In the genomic region with DNA sequence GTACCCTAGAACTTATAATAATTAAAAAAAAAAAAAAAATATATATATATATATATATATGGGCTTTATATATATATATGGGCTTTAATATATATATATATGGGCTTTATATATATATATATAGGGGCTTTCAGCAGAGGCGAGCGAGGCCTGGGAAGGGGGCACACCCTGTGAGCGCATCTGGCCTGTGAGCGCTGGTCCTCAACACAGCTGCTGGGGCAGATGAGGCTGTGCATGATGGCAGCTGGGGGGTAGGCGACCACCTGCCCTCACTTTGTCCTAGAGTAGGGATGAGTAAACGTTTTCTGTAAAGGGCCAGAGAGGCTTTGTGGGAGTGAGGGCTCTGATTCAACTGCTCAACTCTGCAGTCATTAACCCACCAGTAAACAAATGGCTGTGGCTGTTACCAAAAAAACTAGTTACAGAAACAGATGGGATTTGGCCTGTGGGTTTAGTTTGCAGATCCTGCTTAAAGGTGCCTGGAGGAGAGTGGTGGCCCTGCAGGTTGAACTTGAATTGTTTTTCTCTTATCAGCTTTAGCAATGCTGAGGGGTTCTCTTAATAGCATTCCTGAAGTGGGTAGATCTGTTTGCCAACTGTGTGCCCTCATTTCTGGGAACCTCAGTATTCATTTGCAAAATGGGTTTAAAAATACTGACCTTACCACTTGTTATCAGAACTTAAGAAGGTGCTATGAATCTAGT, we compare ENCODE assay signal across 2 cellular contexts.
TF ChIP-seq lines count a peak whose summit lies in the region.

No MANE protein-coding gene starts in this region.

TF ChIP-seq in GM23338, 12 proteins besides CTCF, POLR2A, EP300 and RAD21 (continues in another document):
- no peak for TF ChIP-seq JUNB (IDR thresholded peaks at IDR 0.05; ENCODE audit: unreplicated experiment)
- TF ChIP-seq STAT1 (IDR thresholded peaks at IDR 0.05; ENCODE audit: unreplicated experiment), result no peak
- no peak for TF ChIP-seq EZH2phosphoT487 (IDR thresholded peaks at IDR 0.05; ENCODE audit: unreplicated experiment)
- TF ChIP-seq NANOG (IDR thresholded peaks at IDR 0.05; ENCODE audit: borderline replicate concordance), result no peak
- no peak for TF ChIP-seq EZH2 (IDR thresholded peaks at IDR 0.05; ENCODE audit: low read depth, unreplicated experiment)
- TF ChIP-seq, protein P1, sequence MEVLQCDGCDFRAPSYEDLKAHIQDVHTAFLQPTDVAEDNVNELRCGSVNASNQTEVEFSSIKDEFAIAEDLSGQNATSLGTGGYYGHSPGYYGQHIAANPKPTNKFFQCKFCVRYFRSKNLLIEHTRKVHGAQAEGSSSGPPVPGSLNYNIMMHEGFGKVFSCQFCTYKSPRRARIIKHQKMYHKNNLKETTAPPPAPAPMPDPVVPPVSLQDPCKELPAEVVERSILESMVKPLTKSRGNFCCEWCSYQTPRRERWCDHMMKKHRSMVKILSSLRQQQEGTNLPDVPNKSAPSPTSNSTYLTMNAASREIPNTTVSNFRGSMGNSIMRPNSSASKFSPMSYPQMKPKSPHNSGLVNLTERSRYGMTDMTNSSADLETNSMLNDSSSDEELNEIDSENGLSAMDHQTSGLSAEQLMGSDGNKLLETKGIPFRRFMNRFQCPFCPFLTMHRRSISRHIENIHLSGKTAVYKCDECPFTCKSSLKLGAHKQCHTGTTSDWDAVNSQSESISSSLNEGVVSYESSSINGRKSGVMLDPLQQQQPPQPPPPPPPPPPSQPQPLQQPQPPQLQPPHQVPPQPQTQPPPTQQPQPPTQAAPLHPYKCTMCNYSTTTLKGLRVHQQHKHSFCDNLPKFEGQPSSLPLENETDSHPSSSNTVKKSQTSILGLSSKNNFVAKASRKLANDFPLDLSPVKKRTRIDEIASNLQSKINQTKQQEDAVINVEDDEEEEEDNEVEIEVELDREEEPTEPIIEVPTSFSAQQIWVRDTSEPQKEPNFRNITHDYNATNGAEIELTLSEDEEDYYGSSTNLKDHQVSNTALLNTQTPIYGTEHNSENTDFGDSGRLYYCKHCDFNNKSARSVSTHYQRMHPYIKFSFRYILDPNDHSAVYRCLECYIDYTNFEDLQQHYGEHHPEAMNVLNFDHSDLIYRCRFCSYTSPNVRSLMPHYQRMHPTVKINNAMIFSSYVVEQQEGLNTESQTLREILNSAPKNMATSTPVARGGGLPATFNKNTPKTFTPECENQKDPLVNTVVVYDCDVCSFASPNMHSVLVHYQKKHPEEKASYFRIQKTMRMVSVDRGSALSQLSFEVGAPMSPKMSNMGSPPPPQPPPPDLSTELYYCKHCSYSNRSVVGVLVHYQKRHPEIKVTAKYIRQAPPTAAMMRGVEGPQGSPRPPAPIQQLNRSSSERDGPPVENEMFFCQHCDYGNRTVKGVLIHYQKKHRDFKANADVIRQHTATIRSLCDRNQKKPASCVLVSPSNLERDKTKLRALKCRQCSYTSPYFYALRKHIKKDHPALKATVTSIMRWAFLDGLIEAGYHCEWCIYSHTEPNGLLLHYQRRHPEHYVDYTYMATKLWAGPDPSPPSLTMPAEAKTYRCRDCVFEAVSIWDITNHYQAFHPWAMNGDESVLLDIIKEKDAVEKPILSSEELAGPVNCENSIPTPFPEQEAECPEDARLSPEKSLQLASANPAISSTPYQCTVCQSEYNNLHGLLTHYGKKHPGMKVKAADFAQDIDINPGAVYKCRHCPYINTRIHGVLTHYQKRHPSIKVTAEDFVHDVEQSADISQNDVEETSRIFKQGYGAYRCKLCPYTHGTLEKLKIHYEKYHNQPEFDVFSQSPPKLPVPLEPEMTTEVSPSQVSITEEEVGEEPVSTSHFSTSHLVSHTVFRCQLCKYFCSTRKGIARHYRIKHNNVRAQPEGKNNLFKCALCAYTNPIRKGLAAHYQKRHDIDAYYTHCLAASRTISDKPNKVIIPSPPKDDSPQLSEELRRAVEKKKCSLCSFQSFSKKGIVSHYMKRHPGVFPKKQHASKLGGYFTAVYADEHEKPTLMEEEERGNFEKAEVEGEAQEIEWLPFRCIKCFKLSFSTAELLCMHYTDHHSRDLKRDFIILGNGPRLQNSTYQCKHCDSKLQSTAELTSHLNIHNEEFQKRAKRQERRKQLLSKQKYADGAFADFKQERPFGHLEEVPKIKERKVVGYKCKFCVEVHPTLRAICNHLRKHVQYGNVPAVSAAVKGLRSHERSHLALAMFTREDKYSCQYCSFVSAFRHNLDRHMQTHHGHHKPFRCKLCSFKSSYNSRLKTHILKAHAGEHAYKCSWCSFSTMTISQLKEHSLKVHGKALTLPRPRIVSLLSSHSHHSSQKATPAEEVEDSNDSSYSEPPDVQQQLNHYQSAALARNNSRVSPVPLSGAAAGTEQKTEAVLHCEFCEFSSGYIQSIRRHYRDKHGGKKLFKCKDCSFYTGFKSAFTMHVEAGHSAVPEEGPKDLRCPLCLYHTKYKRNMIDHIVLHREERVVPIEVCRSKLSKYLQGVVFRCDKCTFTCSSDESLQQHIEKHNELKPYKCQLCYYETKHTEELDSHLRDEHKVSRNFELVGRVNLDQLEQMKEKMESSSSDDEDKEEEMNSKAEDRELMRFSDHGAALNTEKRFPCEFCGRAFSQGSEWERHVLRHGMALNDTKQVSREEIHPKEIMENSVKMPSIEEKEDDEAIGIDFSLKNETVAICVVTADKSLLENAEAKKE (CRISPR knock-in tag; IDR thresholded peaks at IDR 0.05), result no peak
- no peak for TF ChIP-seq ZNF114 (CRISPR knock-in tag; IDR thresholded peaks at IDR 0.05)
- TF ChIP-seq POLR2AphosphoS5 (IDR thresholded peaks at IDR 0.05; ENCODE audit: low read depth), result no peak
- TF ChIP-seq, protein P2, sequence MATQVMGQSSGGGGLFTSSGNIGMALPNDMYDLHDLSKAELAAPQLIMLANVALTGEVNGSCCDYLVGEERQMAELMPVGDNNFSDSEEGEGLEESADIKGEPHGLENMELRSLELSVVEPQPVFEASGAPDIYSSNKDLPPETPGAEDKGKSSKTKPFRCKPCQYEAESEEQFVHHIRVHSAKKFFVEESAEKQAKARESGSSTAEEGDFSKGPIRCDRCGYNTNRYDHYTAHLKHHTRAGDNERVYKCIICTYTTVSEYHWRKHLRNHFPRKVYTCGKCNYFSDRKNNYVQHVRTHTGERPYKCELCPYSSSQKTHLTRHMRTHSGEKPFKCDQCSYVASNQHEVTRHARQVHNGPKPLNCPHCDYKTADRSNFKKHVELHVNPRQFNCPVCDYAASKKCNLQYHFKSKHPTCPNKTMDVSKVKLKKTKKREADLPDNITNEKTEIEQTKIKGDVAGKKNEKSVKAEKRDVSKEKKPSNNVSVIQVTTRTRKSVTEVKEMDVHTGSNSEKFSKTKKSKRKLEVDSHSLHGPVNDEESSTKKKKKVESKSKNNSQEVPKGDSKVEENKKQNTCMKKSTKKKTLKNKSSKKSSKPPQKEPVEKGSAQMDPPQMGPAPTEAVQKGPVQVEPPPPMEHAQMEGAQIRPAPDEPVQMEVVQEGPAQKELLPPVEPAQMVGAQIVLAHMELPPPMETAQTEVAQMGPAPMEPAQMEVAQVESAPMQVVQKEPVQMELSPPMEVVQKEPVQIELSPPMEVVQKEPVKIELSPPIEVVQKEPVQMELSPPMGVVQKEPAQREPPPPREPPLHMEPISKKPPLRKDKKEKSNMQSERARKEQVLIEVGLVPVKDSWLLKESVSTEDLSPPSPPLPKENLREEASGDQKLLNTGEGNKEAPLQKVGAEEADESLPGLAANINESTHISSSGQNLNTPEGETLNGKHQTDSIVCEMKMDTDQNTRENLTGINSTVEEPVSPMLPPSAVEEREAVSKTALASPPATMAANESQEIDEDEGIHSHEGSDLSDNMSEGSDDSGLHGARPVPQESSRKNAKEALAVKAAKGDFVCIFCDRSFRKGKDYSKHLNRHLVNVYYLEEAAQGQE (IDR thresholded peaks at IDR 0.05; ENCODE audit: unreplicated experiment), result no peak
- no peak for TF ChIP-seq CREB1 (CRISPR knock-in tag; IDR thresholded peaks at IDR 0.05; ENCODE audit: low read depth)

TF ChIP-seq in IMR-90, 13 proteins besides CTCF, POLR2A, EP300 and RAD21:
- TF ChIP-seq, protein P3, sequence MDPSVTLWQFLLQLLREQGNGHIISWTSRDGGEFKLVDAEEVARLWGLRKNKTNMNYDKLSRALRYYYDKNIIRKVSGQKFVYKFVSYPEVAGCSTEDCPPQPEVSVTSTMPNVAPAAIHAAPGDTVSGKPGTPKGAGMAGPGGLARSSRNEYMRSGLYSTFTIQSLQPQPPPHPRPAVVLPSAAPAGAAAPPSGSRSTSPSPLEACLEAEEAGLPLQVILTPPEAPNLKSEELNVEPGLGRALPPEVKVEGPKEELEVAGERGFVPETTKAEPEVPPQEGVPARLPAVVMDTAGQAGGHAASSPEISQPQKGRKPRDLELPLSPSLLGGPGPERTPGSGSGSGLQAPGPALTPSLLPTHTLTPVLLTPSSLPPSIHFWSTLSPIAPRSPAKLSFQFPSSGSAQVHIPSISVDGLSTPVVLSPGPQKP (IDR thresholded peaks at IDR 0.05; ENCODE audit: borderline replicate concordance, low read depth, low read length), result no peak
- TF ChIP-seq CEBPB (IDR thresholded peaks at IDR 0.05; ENCODE audit: low read depth, low read length), result no peak
- TF ChIP-seq MAZ (IDR thresholded peaks at IDR 0.05; ENCODE audit: borderline replicate concordance, low read depth, low read length), result no peak
- no peak for TF ChIP-seq SMC3 (IDR thresholded peaks at IDR 0.05; ENCODE audit: low read depth, low read length)
- TF ChIP-seq BHLHE40 (IDR thresholded peaks at IDR 0.05; ENCODE audit: low read depth, low read length), result no peak
- TF ChIP-seq MAFK (IDR thresholded peaks at IDR 0.05; ENCODE audit: low read depth, low read length), result no peak
- TF ChIP-seq FOS (IDR thresholded peaks at IDR 0.05; ENCODE audit: low read depth, low read length), result no peak
- TF ChIP-seq CHD1 (IDR thresholded peaks at IDR 0.05; ENCODE audit: low read depth, low read length), result no peak
- TF ChIP-seq, protein P4, sequence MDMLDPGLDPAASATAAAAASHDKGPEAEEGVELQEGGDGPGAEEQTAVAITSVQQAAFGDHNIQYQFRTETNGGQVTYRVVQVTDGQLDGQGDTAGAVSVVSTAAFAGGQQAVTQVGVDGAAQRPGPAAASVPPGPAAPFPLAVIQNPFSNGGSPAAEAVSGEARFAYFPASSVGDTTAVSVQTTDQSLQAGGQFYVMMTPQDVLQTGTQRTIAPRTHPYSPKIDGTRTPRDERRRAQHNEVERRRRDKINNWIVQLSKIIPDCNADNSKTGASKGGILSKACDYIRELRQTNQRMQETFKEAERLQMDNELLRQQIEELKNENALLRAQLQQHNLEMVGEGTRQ (IDR thresholded peaks at IDR 0.05; ENCODE audit: low read depth, low read length), result no peak
- TF ChIP-seq RFX5 (IDR thresholded peaks at IDR 0.05; ENCODE audit: low read depth, low read length), result no peak
- TF ChIP-seq NFE2L2 (IDR thresholded peaks at IDR 0.05; ENCODE audit: low read depth, low read length), result no peak
